8 cellular contexts compared by ENCODE assay signal in genomic region chr10:50325449-50326188, GRCh38.
DNase-seq lines count a peak whose midpoint lies in the region; ATAC-seq and TF ChIP-seq lines count a peak whose summit lies in the region.

No MANE protein-coding gene starts in this region.

- ATAC-seq in GM21390 (IDR thresholded peaks at IDR 0.05; ENCODE audit: unreplicated experiment) (peak; percentile 78), left lung (peak; percentile 76), HG02571 (IDR thresholded peaks at IDR 0.05; ENCODE audit: unreplicated experiment) (no peak)

- peak overlapping the region; percentile 73 for H3K27ac ChIP-seq in CD8-positive, alpha-beta memory T cell (ENCODE audit: low read depth, low read length)
- H3K27ac ChIP-seq in HUES48 (ENCODE audit: low read depth, low read length) (peak overlapping the region; percentile 68), left lung (peak overlapping the region; percentile 7 to 63)

- DNase-seq in CD8-positive, alpha-beta memory T cell = no peak
- DNase-seq in astrocyte of the spinal cord (ENCODE audit: low read depth, low spot score) (peak; percentile 97), left lung (peak in 1 of 2 donors; percentile 45), HAP-1 (ENCODE audit: low spot score in 2 of 2) (no peak), DMS53 (lab: John Stamatoyannopoulos, UW) (no peak)

- peak overlapping the region in 1 of 7 donors; percentile 10 for H3K4me3 Mint-ChIP-seq in CD8-positive, alpha-beta memory T cell

- H3K9me3 Mint-ChIP-seq in CD8-positive, alpha-beta memory T cell = no peaks in the 10 kb centered on the region

- no peaks in the 10 kb centered on the region for H3K4me1 ChIP-seq in CD8-positive, alpha-beta memory T cell (ENCODE audit: insufficient read depth, low read length)
- peaks cover 24% of the 10 kb centered on the region for H3K4me1 ChIP-seq in HUES48 (ENCODE audit: control insufficient read depth, insufficient read depth, low read length)
- peaks cover 17 to 58% of the 10 kb centered on the region in 2 donors for H3K4me1 ChIP-seq in left lung
- H3K4me1 ChIP-seq in HAP-1 = no peaks in the 10 kb centered on the region

- H3K9me3 ChIP-seq in CD8-positive, alpha-beta memory T cell (ENCODE audit: low read length) = no peaks in the 10 kb centered on the region
- no peaks in the 10 kb centered on the region for H3K9me3 ChIP-seq in HUES48 (ENCODE audit: control insufficient read depth, insufficient read depth, low read length)
- H3K9me3 ChIP-seq in left lung = no peaks in the 10 kb centered on the region
- H3K9me3 ChIP-seq in HAP-1 = no peaks in the 10 kb centered on the region

- in situ Hi-C loops in astrocyte of the spinal cord (cut with HindIII; ENCODE audit: low sequenced_read_pairs) (no loop called here), HAP-1 (cut with MboI; ENCODE audit: low sequenced_read_pairs) (no loop called here)

- H3K4me1 Mint-ChIP-seq in CD8-positive, alpha-beta memory T cell = peaks cover 6 to 46% (median 18%) of the 10 kb centered on the region in 3 donors

- H3K36me3 ChIP-seq in CD8-positive, alpha-beta memory T cell (ENCODE audit: insufficient read depth, low read length) = no peaks in the 10 kb centered on the region
- H3K36me3 ChIP-seq in HUES48 (ENCODE audit: control insufficient read depth, insufficient read depth, low read length) = no peaks in the 10 kb centered on the region
- H3K36me3 ChIP-seq in left lung = no peaks in the 10 kb centered on the region
- H3K36me3 ChIP-seq in HAP-1 (replicated peaks) = no peaks in the 10 kb centered on the region

- TF ChIP-seq CTCF in astrocyte of the spinal cord (IDR thresholded peaks at IDR 0.05; ENCODE audit: low read depth, low read length) (no peak), left lung (IDR thresholded peaks at IDR 0.05) (no peak)

- H3K27me3 ChIP-seq in CD8-positive, alpha-beta memory T cell (ENCODE audit: insufficient read depth, low read length, poor library complexity, severe bottlenecking) = no peaks in the 10 kb centered on the region
- H3K27me3 ChIP-seq in HUES48 (ENCODE audit: control insufficient read depth, insufficient read depth, low read length) (no peaks in the 10 kb centered on the region), left lung (no peaks in the 10 kb centered on the region), HAP-1 (ENCODE audit: low read depth) (no peaks in the 10 kb centered on the region)

- intact Hi-C loops in left lung (cut with DNase I) = no loop called here

- peak overlapping the region in 1 of 8 donors; percentile 70 for H3K27ac Mint-ChIP-seq in CD8-positive, alpha-beta memory T cell

- no peak overlapping the region for H3K4me3 ChIP-seq in CD8-positive, alpha-beta memory T cell (ENCODE audit: low read length)
- H3K4me3 ChIP-seq in HUES48 (ENCODE audit: low read depth, low read length) = peak overlapping the region; percentile 11
- H3K4me3 ChIP-seq in astrocyte of the spinal cord (ENCODE audit: low read depth, low read length) = no peak overlapping the region
- H3K4me3 ChIP-seq in left lung = no peak overlapping the region
- H3K4me3 ChIP-seq in HAP-1 = no peak overlapping the region

- CTCF ChIA-PET in CD8-positive, alpha-beta memory T cell (lab: Charles Lee) = no interaction called here

- POLR2A ChIA-PET in CD8-positive, alpha-beta memory T cell (lab: Charles Lee) = no interaction called here

- peaks cover 5 to 41% (median 17%) of the 10 kb centered on the region in 3 donors for H3K36me3 Mint-ChIP-seq in CD8-positive, alpha-beta memory T cell

- H3K9ac ChIP-seq in HUES48 (ENCODE audit: low read depth, low read length) = no peak overlapping the region

- peaks cover 0 to 2% of the 10 kb centered on the region in 2 donors for H3K27me3 Mint-ChIP-seq in CD8-positive, alpha-beta memory T cell
